Comparison of ENCODE assay signal across 7 cellular contexts in the genomic region with DNA sequence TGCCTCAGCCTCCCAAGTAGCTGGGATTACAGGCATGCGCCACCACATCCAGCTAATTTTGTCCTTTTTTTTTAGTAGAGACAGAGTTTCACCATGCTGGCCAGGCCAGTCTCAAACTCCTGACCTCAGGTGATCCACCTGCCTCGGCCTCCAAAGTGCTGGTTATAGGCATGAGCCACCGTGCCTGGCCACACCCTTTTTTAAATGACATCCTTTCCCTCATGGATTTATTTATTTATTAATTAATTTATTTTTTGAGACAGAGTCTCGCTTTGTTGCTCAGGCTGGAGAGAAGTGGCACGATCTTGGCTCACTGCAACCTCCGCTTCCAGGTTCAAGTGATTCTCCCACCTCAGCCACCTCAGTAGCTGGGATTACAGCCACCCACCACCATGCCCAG. TPM values are rescaled to one million over a fixed set of nuclear protein-coding genes. Genes with fewer than 3 reads are reported as not detected.
DNase-seq lines count a peak whose midpoint lies in the region; FAIRE-seq and TF ChIP-seq lines count a peak whose summit lies in the region.
"Not testable (repeated sequence)": the region's sequence is repeated elsewhere in the genome, so short reads cannot be mapped to it uniquely, and the experiment has no call there.
"Had no signal": no experiment of that assay in that cellular context is flagged by ENCODE, and none has a peak within 500 bp of the region (broad histone marks: within the 10 kb centered on the region; RNA-seq: fewer than 3 reads in every experiment).

No MANE protein-coding gene starts in this region.

- not testable (repeated sequence) for TF ChIP-seq CTCF in dorsolateral prefrontal cortex (IDR thresholded peaks at IDR 0.05 in 54 of 56, conservative IDR thresholded peaks at IDR 0.05 in 2 of 56; ENCODE audit: low read depth in 1 of 56, partially characterized antibody in 56 of 56); kidney (IDR thresholded peaks at IDR 0.05; ENCODE audit: borderline replicate concordance, extremely low read depth, insufficient read depth); spleen (IDR thresholded peaks at IDR 0.05 in 8 of 11, conservative IDR thresholded peaks at IDR 0.05 in 3 of 11)

- H3K27ac ChIP-seq in dorsolateral prefrontal cortex = peak overlapping the region in 33 of 59 donors; percentile 5 to 86 (median 59)
- H3K27ac ChIP-seq in kidney (ENCODE audit: low read depth in 2 of 2, low read length in 2 of 2); spleen: not testable (repeated sequence)

- TF ChIP-seq POLR2A in spleen (IDR thresholded peaks at IDR 0.05) = not testable (repeated sequence)

- WGBS in spleen, 5 donors = 91 to 96% (median 92%) methylated on average over 6 of the region's 6 CpGs

- H3K4me3 ChIP-seq in dorsolateral prefrontal cortex; kidney (ENCODE audit: low read length in 2 of 2); spleen: not testable (repeated sequence)

- not testable (repeated sequence) for H3K36me3 ChIP-seq in kidney (ENCODE audit: control insufficient read depth in 1 of 2, insufficient read depth in 2 of 2, low read length in 2 of 2); spleen

- not testable (repeated sequence) for FAIRE-seq in kidney (lab: Jason Lieb, UNC)

- intact Hi-C loops in dorsolateral prefrontal cortex (cut with DNase I) = loop anchor here in 1 of 2 donors (5.0 kb wide), 1 partner anchor 36 kb away; no protein-coding TSS in a partner anchor
- intact Hi-C loops in kidney (cut with DNase I); posterior vena cava (cut with DNase I); spleen (cut with DNase I; ENCODE audit: low total_unique reads): not testable (repeated sequence)

- not testable (repeated sequence) for H3K9me3 ChIP-seq in kidney (ENCODE audit: control insufficient read depth in 1 of 2, low read length in 2 of 2); spleen

- not testable (repeated sequence) for H3K9ac ChIP-seq in kidney (ENCODE audit: low read length in 2 of 2)

- DNase-seq in activated effector memory CD4-positive, alpha-beta T cell treated with anti-CD3 and anti-CD28 coated beads, Interleukin-2, amount 50 U/mL, for 16 hours = peak; percentile 46
- DNase-seq in dorsolateral prefrontal cortex = not testable (repeated sequence)
- DNase-seq in kidney (peak; percentile 23), posterior vena cava (ENCODE audit: low spot score) (peak; percentile 30), spleen (peak; percentile 14)

- H3K27me3 ChIP-seq in dorsolateral prefrontal cortex = not testable (repeated sequence)
- H3K27me3 ChIP-seq in spleen (replicated peaks in 1 of 7) = peaks cover 0 to 16% (median 0%) of the 10 kb centered on the region in 7 donors

- not testable (repeated sequence) for H3K4me1 ChIP-seq in kidney (ENCODE audit: control insufficient read depth in 1 of 2, insufficient read depth in 1 of 2, low read depth in 1 of 2, low read length in 2 of 2); spleen

RNA-seq across cellular contexts. Expression of gene CEP170B, which starts 7.1 kb away (rescaled TPM):
- total RNA-seq in dorsolateral prefrontal cortex (100 to 1,000 TPM in 41 of 120 experiments, 10 to 100 TPM in 79; 36.0 to 131 (median 93.9) TPM), kidney (42.4 TPM), posterior vena cava (10 to 100 TPM; 26.8 to 47.0 TPM), spleen (10 to 100 TPM in 1 of 7 donors, 1 to 10 TPM in 6; 5.2 to 12.6 (median 5.9) TPM)
- polyA plus RNA-seq in kidney (ENCODE audit: insufficient read depth, low read depth, low replicate concordance) (8.1 TPM), spleen (1 to 10 TPM in 1 of 3 donors, under 1 TPM in 2; 0.58 to 3.8 (median 0.72) TPM)
- polyA plus RNA-seq: CD14-positive monocyte; CD8-positive, alpha-beta memory T cell had no signal

RNA-seq across cellular contexts. Expression of gene ZBTB42, which starts 57.0 kb away (rescaled TPM):
- total RNA-seq in dorsolateral prefrontal cortex (1 to 10 TPM in 49 of 120 experiments, under 1 TPM in 71; 0.32 to 3.2 (median 0.91) TPM), kidney (10.0 TPM), posterior vena cava (1 to 10 TPM; 3.3 to 3.8 TPM), spleen (10 to 100 TPM in 1 of 7 donors, 1 to 10 TPM in 6; 4.2 to 11.5 (median 7.9) TPM)
- polyA plus RNA-seq in kidney (ENCODE audit: insufficient read depth, low read depth, low replicate concordance) (3.9 TPM), spleen (1 to 10 TPM in 2 of 3 donors, under 1 TPM in 1; 0.74 to 2.9 (median 1.1) TPM)
